Comparison of ENCODE assay signal across 8 cellular contexts in genomic region chr1:206182368-206183317, GRCh38. TPM values are rescaled to one million over a fixed set of nuclear protein-coding genes. Genes with fewer than 3 reads are reported as not detected.
DNase-seq lines count a peak whose midpoint lies in the region; ATAC-seq, FAIRE-seq and TF ChIP-seq lines count a peak whose summit lies in the region.
"Not testable (repeated sequence)": the region's sequence is repeated elsewhere in the genome, so short reads cannot be mapped to it uniquely, and the experiment has no call there.

No MANE protein-coding gene starts in this region.

- H3K4me3 Mint-ChIP-seq in CD14-positive monocyte; activated CD4-positive, alpha-beta T cell treated with anti-CD3 and anti-CD28 coated beads for 36 hours; stimulated activated effector memory CD8-positive, alpha-beta T cell treated with anti-CD3 and anti-CD28 coated beads, Interleukin-12 subunit alpha, Interleukin-12 subunit beta, amount 100 ng/mL, for 72 hours: not testable (repeated sequence)

- peak; percentile 93 for FAIRE-seq in RCC 7860 (lab: Jason Lieb, UNC)
- FAIRE-seq in K562 (lab: Jason Lieb, UNC), result not testable (repeated sequence)

- H3K23ac ChIP-seq in IMR-90 (ENCODE audit: low read depth, low read length), result not testable (repeated sequence)

- H2AK5ac ChIP-seq in IMR-90 (ENCODE audit: low read depth, low read length), result not testable (repeated sequence)

- not testable (repeated sequence) for H4K91ac ChIP-seq in IMR-90 (ENCODE audit: insufficient read depth, low read depth, low read length)

- H3K27ac Mint-ChIP-seq in CD14-positive monocyte, result peak overlapping the region in 5 of 7 donors; percentile 33 to 86 (median 69)
- not testable (repeated sequence) for H3K27ac Mint-ChIP-seq in activated CD4-positive, alpha-beta T cell treated with anti-CD3 and anti-CD28 coated beads for 36 hours; stimulated activated effector memory CD8-positive, alpha-beta T cell treated with anti-CD3 and anti-CD28 coated beads, Interleukin-12 subunit alpha, Interleukin-12 subunit beta, amount 100 ng/mL, for 72 hours

- H3K9me1 ChIP-seq in IMR-90 (ENCODE audit: insufficient read depth, low read length); K562 (ENCODE audit: control insufficient read depth, insufficient read depth, low read length): not testable (repeated sequence)

- not testable (repeated sequence) for H3K79me2 ChIP-seq in K562 (ENCODE audit: control insufficient read depth, insufficient read depth, low read length)

- BruUV-seq in IMR-90 (replicated peaks; lab: Mats Ljungman, UMichigan); K562 (replicated peaks; lab: Mats Ljungman, UMichigan): not testable (repeated sequence)

- DNase-seq in CD14-positive monocyte (ENCODE audit: low spot score); activated CD4-positive, alpha-beta T cell treated with anti-CD3 and anti-CD28 coated beads for 36 hours; left lung; stimulated activated effector memory CD8-positive, alpha-beta T cell treated with anti-CD3 and anti-CD28 coated beads, Interleukin-12 subunit alpha, Interleukin-12 subunit beta, amount 100 ng/mL, for 72 hours (ENCODE audit: low spot score in 2 of 2): not testable (repeated sequence)
- DNase-seq in IMR-90, result peak; percentile 42
- peak; percentile 3 for DNase-seq in RCC 7860 (ENCODE audit: low spot score)
- DNase-seq in K562 (ENCODE audit: extremely low read depth in 1 of 4, low spot score in 3 of 4), result peak in 1 of 4 experiments; percentile 36
- DNase-seq in fibroblast of gingiva (ENCODE audit: low read depth), result peak; percentile 19

- H3K9me3 ChIP-seq in IMR-90 (ENCODE audit: control insufficient read depth, insufficient read depth, low read length); K562 (replicated peaks; ENCODE audit: control insufficient read depth, insufficient read depth, low read depth, low read length); left lung: not testable (repeated sequence)

- CTCF ChIA-PET in IMR-90 (lab: Yijun Ruan, JAX); activated CD4-positive, alpha-beta T cell treated with anti-CD3 and anti-CD28 coated beads for 36 hours (lab: Charles Lee); K562 (lab: Yijun Ruan, JAX; ENCODE audit: low intra/inter-chr PET ratio): not testable (repeated sequence)

- H3K9me3 Mint-ChIP-seq in CD14-positive monocyte; activated CD4-positive, alpha-beta T cell treated with anti-CD3 and anti-CD28 coated beads for 36 hours (ENCODE audit: low read depth); stimulated activated effector memory CD8-positive, alpha-beta T cell treated with anti-CD3 and anti-CD28 coated beads, Interleukin-12 subunit alpha, Interleukin-12 subunit beta, amount 100 ng/mL, for 72 hours: not testable (repeated sequence)

- not testable (repeated sequence) for H3K36me3 Mint-ChIP-seq in CD14-positive monocyte; activated CD4-positive, alpha-beta T cell treated with anti-CD3 and anti-CD28 coated beads for 36 hours (ENCODE audit: low read depth); stimulated activated effector memory CD8-positive, alpha-beta T cell treated with anti-CD3 and anti-CD28 coated beads, Interleukin-12 subunit alpha, Interleukin-12 subunit beta, amount 100 ng/mL, for 72 hours

- H3K27ac ChIP-seq in IMR-90 (ENCODE audit: insufficient read depth, low read length); left lung: not testable (repeated sequence)
- H3K27ac ChIP-seq in K562 (ENCODE audit: extremely low read depth, low read depth, low read length), result peak overlapping the region; percentile 55; the same call in 1 of the 3 replicates

- not testable (repeated sequence) for H4K5ac ChIP-seq in IMR-90 (ENCODE audit: low read depth, low read length)

- H3K14ac ChIP-seq in IMR-90 (replicated peaks; ENCODE audit: low read depth, low read length), result not testable (repeated sequence)

- H3K56ac ChIP-seq in IMR-90 (ENCODE audit: extremely low read depth, insufficient read depth, low read length), result not testable (repeated sequence)

- H3K36me3 ChIP-seq in IMR-90 (ENCODE audit: control insufficient read depth, insufficient read depth, low read length); K562 (ENCODE audit: control insufficient read depth, insufficient read depth, low read length); left lung: not testable (repeated sequence)

- WGBS in IMR-90 (ENCODE audit: extremely low coverage in 2 of 2, insufficient read length in 1 of 2), 2 experiments, result no CpG with 5 or more reads among the region's 6 CpGs
- WGBS in K562 (ENCODE audit: insufficient coverage, low coverage, missing lambda C conversion rate), result 0% methylated on average over 2 of the region's 6 CpGs

- not testable (repeated sequence) for H2AFZ ChIP-seq in IMR-90 (replicated peaks; ENCODE audit: low read length, poor library complexity); K562 (ENCODE audit: low read depth, low read length)

- not testable (repeated sequence) for TF ChIP-seq EP300 in K562 (IDR thresholded peaks at IDR 0.05; ENCODE audit: low read length)

- H2BK20ac ChIP-seq in IMR-90 (ENCODE audit: low read depth, low read length), result not testable (repeated sequence)

- intact Hi-C loops in CD14-positive monocyte (cut with micrococcal nuclease); IMR-90 (cut with micrococcal nuclease); activated CD4-positive, alpha-beta T cell treated with anti-CD3 and anti-CD28 coated beads for 36 hours (cut with DNase I, micrococcal nuclease); K562 (cut with micrococcal nuclease); left lung (cut with DNase I): not testable (repeated sequence)

- H4K20me1 ChIP-seq in IMR-90 (ENCODE audit: insufficient read depth, low read length); K562 (replicated peaks; ENCODE audit: control insufficient read depth, insufficient read depth, low read length): not testable (repeated sequence)

- H2BK15ac ChIP-seq in IMR-90 (ENCODE audit: low read depth, low read length), result not testable (repeated sequence)

- H3K4ac ChIP-seq in IMR-90 (ENCODE audit: low read depth, low read length), result not testable (repeated sequence)

- not testable (repeated sequence) for H3K4me3 ChIP-seq in IMR-90 (ENCODE audit: insufficient read depth, low read depth, low read length); K562; left lung

- ATAC-seq in IMR-90 (ENCODE audit: low read depth) (peak; percentile 81), K562 (peak; percentile 94), left lung (peak; percentile 70)
- ATAC-seq in activated CD4-positive, alpha-beta T cell treated with anti-CD3 and anti-CD28 coated beads for 36 hours, result peak; percentile 89
- ATAC-seq in stimulated activated effector memory CD8-positive, alpha-beta T cell treated with anti-CD3 and anti-CD28 coated beads, Interleukin-12 subunit alpha, Interleukin-12 subunit beta, amount 100 ng/mL, for 72 hours, result peak; percentile 40

- TF ChIP-seq RAD21 in IMR-90 (IDR thresholded peaks at IDR 0.05; ENCODE audit: low read length); K562 (CRISPR knock-in tag; conservative IDR thresholded peaks at IDR 0.05 in 1 of 2, IDR thresholded peaks at IDR 0.05 in 1 of 2): not testable (repeated sequence)

- dilution Hi-C loops in IMR-90 (cut with HindIII; ENCODE audit: low sequenced_read_pairs, unreplicated experiment), result not testable (repeated sequence)

- in situ Hi-C loops in IMR-90 (cut with MboI; ENCODE audit: low sequenced_read_pairs); K562 (cut with MboI): not testable (repeated sequence)

- not testable (repeated sequence) for H2BK120ac ChIP-seq in IMR-90 (ENCODE audit: low read depth, low read length)

- H3K18ac ChIP-seq in IMR-90 (ENCODE audit: low read depth, low read length), result not testable (repeated sequence)

- not testable (repeated sequence) for H3K4me1 ChIP-seq in IMR-90 (ENCODE audit: control insufficient read depth, insufficient read depth, low read length); K562 (replicated peaks in 1 of 2; ENCODE audit: control insufficient read depth in 2 of 2, insufficient read depth in 2 of 2, low read length in 2 of 2); left lung

- H3K79me1 ChIP-seq in IMR-90 (ENCODE audit: low read depth in 1 of 2, low read length in 2 of 2), result not testable (repeated sequence)

- H3K9ac ChIP-seq in IMR-90 (ENCODE audit: low read depth, low read length); K562 (ENCODE audit: insufficient read depth in 1 of 2, low read depth in 2 of 2, low read length in 2 of 2): not testable (repeated sequence)

- TF ChIP-seq CTCF in CD14-positive monocyte (IDR thresholded peaks at IDR 0.05); IMR-90 (conservative IDR thresholded peaks at IDR 0.05; ENCODE audit: low read depth, low read length); K562 (IDR thresholded peaks at IDR 0.05 in 2 of 3, conservative IDR thresholded peaks at IDR 0.05 in 1 of 3; ENCODE audit: insufficient read depth in 2 of 3, low read depth in 1 of 3, low read length in 3 of 3); left lung (IDR thresholded peaks at IDR 0.05): not testable (repeated sequence)

- POLR2A ChIA-PET in IMR-90 (lab: Charles Lee; ENCODE audit: unreplicated experiment); activated CD4-positive, alpha-beta T cell treated with anti-CD3 and anti-CD28 coated beads for 36 hours (lab: Charles Lee); K562 (lab: Yijun Ruan, JAX): not testable (repeated sequence)

- not testable (repeated sequence) for H2AK9ac ChIP-seq in IMR-90 (replicated peaks; ENCODE audit: low read depth, low read length, poor library complexity)

- not testable (repeated sequence) for H3K27me3 ChIP-seq in IMR-90 (ENCODE audit: control insufficient read depth, insufficient read depth, low read length); K562 (ENCODE audit: control insufficient read depth in 2 of 2, insufficient read depth in 2 of 2, low read length in 2 of 2); left lung

- H3K4me2 ChIP-seq in IMR-90 (ENCODE audit: low read depth, low read length); K562 (ENCODE audit: insufficient read depth, low read length): not testable (repeated sequence)

- H3K27me3 Mint-ChIP-seq in CD14-positive monocyte (ENCODE audit: low read depth in 3 of 3); activated CD4-positive, alpha-beta T cell treated with anti-CD3 and anti-CD28 coated beads for 36 hours: not testable (repeated sequence)

- not testable (repeated sequence) for TF ChIP-seq POLR2A in IMR-90 (IDR thresholded peaks at IDR 0.05; ENCODE audit: low read depth, low read length); K562 (conservative IDR thresholded peaks at IDR 0.05)

- not testable (repeated sequence) for H4K8ac ChIP-seq in IMR-90 (ENCODE audit: low read depth in 2 of 2, low read length in 2 of 2)

- peaks cover 14% of the 10 kb centered on the region for H3K4me1 Mint-ChIP-seq in CD14-positive monocyte
- H3K4me1 Mint-ChIP-seq in activated CD4-positive, alpha-beta T cell treated with anti-CD3 and anti-CD28 coated beads for 36 hours; stimulated activated effector memory CD8-positive, alpha-beta T cell treated with anti-CD3 and anti-CD28 coated beads, Interleukin-12 subunit alpha, Interleukin-12 subunit beta, amount 100 ng/mL, for 72 hours: not testable (repeated sequence)

- H2BK5ac ChIP-seq in IMR-90 (ENCODE audit: low read depth, low read length, poor library complexity, severe bottlenecking), result peak overlapping the region; percentile 30

RNA-seq across cellular contexts. Expression of gene FAM72A, which starts 20.0 kb away (rescaled TPM):
- polyA plus RNA-seq in CD14-positive monocyte, result 1 to 10 TPM; 3.9 to 6.3 TPM
- 2.2 and 4.2 TPM in 2 replicates for total RNA-seq in IMR-90 (2012; rRNA removed)
- polyA plus RNA-seq in IMR-90 (2012; rRNA removed), result 3.8 and 5.0 TPM in 2 replicates
- polyA plus RNA-seq in IMR-90 (2012; cell fraction: cytosol; rRNA removed), result 2.3 and 2.4 TPM in 2 replicates
- polyA plus RNA-seq in IMR-90 (2012; cell fraction: nucleus; rRNA removed; ENCODE audit: low replicate concordance), result 2.4 and 6.2 TPM in 2 replicates
- 10 to 100 TPM; 34.8 to 42.2 TPM for total RNA-seq in activated CD4-positive, alpha-beta T cell treated with anti-CD3 and anti-CD28 coated beads for 36 hours
- total RNA-seq in K562 (2011; cell fraction: chromatin; rRNA removed; ENCODE audit: low replicate concordance), result 28.1 and 40.1 TPM in 2 replicates
- total RNA-seq in K562 (2011; cell fraction: nucleolus; rRNA removed), result 22.2 and 23.9 TPM in 2 replicates
- 33.7 and 40.9 TPM in 2 replicates for total RNA-seq in K562 (2011; cell fraction: nucleoplasm; rRNA removed)
- total RNA-seq in K562 (2014; rRNA removed), result 22.5 and 30.5 TPM in 2 replicates
- total RNA-seq in K562 (2014; rRNA removed; fragmentation: Illumina TruSeq; extraction: Trizol), result 37.2 and 41.4 TPM in 2 replicates
- 32.7 and 37.0 TPM in 2 replicates for total RNA-seq in K562 (2015; rRNA removed; fragmentation: Illumina TruSeq; extraction: Trizol)
- total RNA-seq in K562 (2021), result 28.2 and 30.7 TPM in 2 replicates
- polyA plus RNA-seq in K562 (2011; rRNA removed), result 51.1 and 56.2 TPM in 2 replicates
- polyA plus RNA-seq in K562 (2011; cell fraction: cytosol; rRNA removed), result 22.8 and 32.9 TPM in 2 replicates
- polyA plus RNA-seq in K562 (2011; cell fraction: nucleus; rRNA removed), result 30.1 and 42.1 TPM in 2 replicates
- polyA plus RNA-seq in K562 (2012), result 27.4 and 32.4 TPM in 2 replicates
- 47.7 and 58.3 TPM in 2 replicates for polyA plus RNA-seq in K562 (2014; fragmentation: Illumina TruSeq; extraction: Trizol)
- polyA plus RNA-seq in K562 (2014; fragmentation: Nextera tagmentation; extraction: Ambion mirVana), result 10 to 100 TPM; 12.3 to 13.9 TPM
- polyA plus RNA-seq in K562 (2014; rRNA removed), result 33.5 and 40.7 TPM in 2 replicates
- 56.9 and 71.7 TPM in 2 replicates for polyA minus RNA-seq in K562 (2011; rRNA and poly(A)+ RNA removed)
- polyA minus RNA-seq in K562 (2011; cell fraction: cytosol; rRNA and poly(A)+ RNA removed), result 19.2 and 29.8 TPM in 2 replicates
- 16.2 and 27.2 TPM in 2 replicates for polyA minus RNA-seq in K562 (2011; cell fraction: nucleus; rRNA and poly(A)+ RNA removed)
- total RNA-seq in left lung, result 1 to 10 TPM; 3.9 to 5.0 TPM

RNA-seq across cellular contexts. Expression of gene SRGAP2, which starts 20.7 kb away (rescaled TPM):
- 10 to 100 TPM; 13.6 to 19.3 TPM for polyA plus RNA-seq in CD14-positive monocyte
- 33.3 and 50.3 TPM in 2 replicates for total RNA-seq in IMR-90 (2012; rRNA removed)
- polyA plus RNA-seq in IMR-90 (2012; rRNA removed), result 19.7 and 20.7 TPM in 2 replicates
- 8.1 and 12.3 TPM in 2 replicates for polyA plus RNA-seq in IMR-90 (2012; cell fraction: cytosol; rRNA removed)
- polyA plus RNA-seq in IMR-90 (2012; cell fraction: nucleus; rRNA removed; ENCODE audit: low replicate concordance), result 46.8 and 67.8 TPM in 2 replicates
- total RNA-seq in activated CD4-positive, alpha-beta T cell treated with anti-CD3 and anti-CD28 coated beads for 36 hours, result 10 to 100 TPM; 42.1 to 69.0 TPM
- 121 and 136 TPM in 2 replicates for total RNA-seq in K562 (2011; cell fraction: chromatin; rRNA removed; ENCODE audit: low replicate concordance)
- 59.9 and 74.1 TPM in 2 replicates for total RNA-seq in K562 (2011; cell fraction: nucleolus; rRNA removed)
- total RNA-seq in K562 (2011; cell fraction: nucleoplasm; rRNA removed), result 101 and 123 TPM in 2 replicates
- total RNA-seq in K562 (2014; rRNA removed), result 29.2 and 35.6 TPM in 2 replicates
- total RNA-seq in K562 (2014; rRNA removed; fragmentation: Illumina TruSeq; extraction: Trizol), result 15.3 and 15.6 TPM in 2 replicates
- 14.9 TPM in 2 replicates for total RNA-seq in K562 (2015; rRNA removed; fragmentation: Illumina TruSeq; extraction: Trizol)
- 50.7 and 54.7 TPM in 2 replicates for total RNA-seq in K562 (2021)
- polyA plus RNA-seq in K562 (2011; rRNA removed), result 10.5 and 12.5 TPM in 2 replicates
- polyA plus RNA-seq in K562 (2011; cell fraction: cytosol; rRNA removed), result 15.0 and 17.1 TPM in 2 replicates
- polyA plus RNA-seq in K562 (2011; cell fraction: nucleus; rRNA removed), result 37.9 and 70.6 TPM in 2 replicates
- polyA plus RNA-seq in K562 (2012), result 24.1 and 37.6 TPM in 2 replicates
- polyA plus RNA-seq in K562 (2014; fragmentation: Illumina TruSeq; extraction: Trizol), result 23.8 and 26.3 TPM in 2 replicates
- polyA plus RNA-seq in K562 (2014; fragmentation: Nextera tagmentation; extraction: Ambion mirVana), result 1 to 10 TPM; 4.1 to 5.3 TPM
- 19.1 and 22.0 TPM in 2 replicates for polyA plus RNA-seq in K562 (2014; rRNA removed)
- polyA minus RNA-seq in K562 (2011; rRNA and poly(A)+ RNA removed), result 32.8 and 33.5 TPM in 2 replicates
- 19.7 and 34.8 TPM in 2 replicates for polyA minus RNA-seq in K562 (2011; cell fraction: cytosol; rRNA and poly(A)+ RNA removed)
- 46.9 and 53.1 TPM in 2 replicates for polyA minus RNA-seq in K562 (2011; cell fraction: nucleus; rRNA and poly(A)+ RNA removed)
- 10 to 100 TPM; 63.8 to 65.4 TPM for total RNA-seq in left lung

Comparison
In these comparisons a context has a peak if more than half of its experiments do, and no peak if none do; other contexts are left out.
1. ATAC-seq: peak in every context shown above with its lines; median percentile 94 in K562; 89 in activated CD4-positive, alpha-beta T cell treated with anti-CD3 and anti-CD28 coated beads for 36 hours; 81 in IMR-90; 70 in left lung; 40 in stimulated activated effector memory CD8-positive, alpha-beta T cell treated with anti-CD3 and anti-CD28 coated beads, Interleukin-12 subunit alpha, Interleukin-12 subunit beta, amount 100 ng/mL, for 72 hours.